9 cellular contexts compared by ENCODE assay signal in genomic region chr12:103964805-103965204, GRCh38. TPM values are rescaled to one million over a fixed set of nuclear protein-coding genes. Genes with fewer than 3 reads are reported as not detected.
DNase-seq lines count a peak whose midpoint lies in the region; ATAC-seq, FAIRE-seq and TF ChIP-seq lines count a peak whose summit lies in the region.
"Had no signal": no experiment of that assay in that cellular context is flagged by ENCODE, and none has a peak within 500 bp of the region (broad histone marks: within the 10 kb centered on the region; RNA-seq: fewer than 3 reads in every experiment).

No MANE protein-coding gene starts in this region.

- H3K4me1 ChIP-seq in K562 (replicated peaks in 1 of 2; ENCODE audit: control insufficient read depth in 2 of 2, insufficient read depth in 2 of 2, low read length in 2 of 2) (peaks cover 4 to 28% of the 10 kb centered on the region in 2 experiments; a peak in 4 of 5 replicates), thymus (ENCODE audit: control insufficient read depth, insufficient read depth, low read length) (peaks cover 21% of the 10 kb centered on the region)

- BruUV-seq in K562 (replicated peaks; lab: Mats Ljungman, UMichigan): no TSS peak

- H3K27ac ChIP-seq in K562 (ENCODE audit: extremely low read depth, low read depth, low read length) (peak overlapping the region; percentile 85), thymus (ENCODE audit: low read depth) (no peak overlapping the region)

- peak overlapping the region; percentile 96 for H3K4me2 ChIP-seq in K562 (ENCODE audit: insufficient read depth, low read length)

- no peaks in the 10 kb centered on the region for H3K9me3 Mint-ChIP-seq in activated CD8-positive, alpha-beta memory T cell treated with anti-CD3 and anti-CD28 coated beads, Interleukin-2, amount 10 ng/mL, durations not matched to agents 7 days and 5 days (ENCODE audit: low read depth)

- peak overlapping the region; percentile 98 for H3K27ac Mint-ChIP-seq in activated CD8-positive, alpha-beta memory T cell treated with anti-CD3 and anti-CD28 coated beads, Interleukin-2, amount 10 ng/mL, durations not matched to agents 7 days and 5 days

- DNase-seq in activated CD8-positive, alpha-beta memory T cell treated with anti-CD3 and anti-CD28 coated beads, Interleukin-2, amount 10 ng/mL, durations not matched to agents 7 days and 5 days: no peak
- no peak for DNase-seq in activated CD8-positive, alpha-beta memory T cell treated with anti-CD3 and anti-CD28 coated beads, Interleukin-2, amount 50 U/mL, for 48 hours
- DNase-seq in K562 (ENCODE audit: extremely low read depth in 1 of 4, low spot score in 3 of 4) (no peak), lower leg skin (ENCODE audit: low spot score in 2 of 2) (no peak), LoVo (ENCODE audit: low spot score) (no peak), frontal cortex (ENCODE audit: low spot score in 2 of 2) (no peak)

- TF ChIP-seq POLR2A in K562 (conservative IDR thresholded peaks at IDR 0.05) (no peak), lower leg skin (IDR thresholded peaks at IDR 0.05) (no peak)

- H3K27me3 ChIP-seq in K562 (ENCODE audit: control insufficient read depth in 2 of 2, insufficient read depth in 2 of 2, low read length in 2 of 2) (no peaks in the 10 kb centered on the region), thymus (ENCODE audit: control insufficient read depth, insufficient read depth) (no peaks in the 10 kb centered on the region)

- TF ChIP-seq CTCF in K562 (IDR thresholded peaks at IDR 0.05 in 2 of 3, conservative IDR thresholded peaks at IDR 0.05 in 1 of 3; ENCODE audit: insufficient read depth in 2 of 3, low read depth in 1 of 3, low read length in 3 of 3): no peak
- TF ChIP-seq CTCF in lower leg skin (IDR thresholded peaks at IDR 0.05): no peak

- 2% methylated on average over 3 of the region's 3 CpGs for WGBS in K562 (ENCODE audit: insufficient coverage, low coverage, missing lambda C conversion rate)
- WGBS in lower leg skin, 2 donors: 11 to 16% methylated on average over 3 of the region's 3 CpGs
- 44% methylated on average over 3 of the region's 3 CpGs for WGBS in thymus

- H3K36me3 Mint-ChIP-seq in activated CD8-positive, alpha-beta memory T cell treated with anti-CD3 and anti-CD28 coated beads, Interleukin-2, amount 10 ng/mL, durations not matched to agents 7 days and 5 days: peaks cover 12% of the 10 kb centered on the region

- no peak for TF ChIP-seq EP300 in K562 (IDR thresholded peaks at IDR 0.05; ENCODE audit: low read length)

- POLR2A ChIA-PET in K562 (lab: Yijun Ruan, JAX): interaction anchor here (1.0 to 2.7 kb wide), 8 partner anchors 9 to 78 kb away, joined by 3 to 15 read pairs (median 8); no protein-coding TSS in a partner anchor

- H2AFZ ChIP-seq in K562 (ENCODE audit: low read depth, low read length): peak overlapping the region; percentile 92

- no peaks in the 10 kb centered on the region; the same call in 1 of the 2 replicates for H4K20me1 ChIP-seq in K562 (replicated peaks; ENCODE audit: control insufficient read depth, insufficient read depth, low read length)

- H3K79me2 ChIP-seq in K562 (ENCODE audit: control insufficient read depth, insufficient read depth, low read length): peaks cover 71% of the 10 kb centered on the region

- in situ Hi-C loops in K562 (cut with MboI): no loop called here

- H3K9me3 ChIP-seq in K562 (replicated peaks; ENCODE audit: control insufficient read depth, insufficient read depth, low read depth, low read length) (no peaks in the 10 kb centered on the region), thymus (ENCODE audit: control insufficient read depth) (no peaks in the 10 kb centered on the region)

- H3K4me3 Mint-ChIP-seq in activated CD8-positive, alpha-beta memory T cell treated with anti-CD3 and anti-CD28 coated beads, Interleukin-2, amount 10 ng/mL, durations not matched to agents 7 days and 5 days: peak overlapping the region; percentile 99

- peaks cover 46% of the 10 kb centered on the region for H3K4me1 Mint-ChIP-seq in activated CD8-positive, alpha-beta memory T cell treated with anti-CD3 and anti-CD28 coated beads, Interleukin-2, amount 10 ng/mL, durations not matched to agents 7 days and 5 days

- ATAC-seq in activated CD8-positive, alpha-beta memory T cell treated with anti-CD3 and anti-CD28 coated beads, Interleukin-2, amount 10 ng/mL, durations not matched to agents 7 days and 5 days: no peak
- no peak for ATAC-seq in K562
- no peak for ATAC-seq in GM21423 (IDR thresholded peaks at IDR 0.05; ENCODE audit: unreplicated experiment)

- H3K4me3 ChIP-seq in K562: peak overlapping the region; percentile 69
- peak overlapping the region; percentile 87 for H3K4me3 ChIP-seq in lower leg skin (ENCODE audit: low read depth, poor library complexity, severe bottlenecking)
- peak overlapping the region; percentile 83 for H3K4me3 ChIP-seq in thymus (ENCODE audit: low read length)

- peak overlapping the region; percentile 88 to 97; a peak in 3 of 4 replicates for H3K9ac ChIP-seq in K562 (ENCODE audit: insufficient read depth in 1 of 2, low read depth in 2 of 2, low read length in 2 of 2)

- CTCF ChIA-PET in activated CD8-positive, alpha-beta memory T cell treated with anti-CD3 and anti-CD28 coated beads, Interleukin-2, amount 10 ng/mL, durations not matched to agents 7 days and 5 days (lab: Charles Lee): interaction anchor here (1.2 to 3.2 kb wide), 5 partner anchors 10 to 144 kb away, joined by 3 to 32 read pairs (median 12); partner anchors contain the start of genes HSP90B1 and NT5DC3
- CTCF ChIA-PET in K562 (lab: Yijun Ruan, JAX; ENCODE audit: low intra/inter-chr PET ratio): no interaction called here

- H3K36me3 ChIP-seq in K562 (ENCODE audit: control insufficient read depth, insufficient read depth, low read length) (peaks cover 29% of the 10 kb centered on the region; the same call in 2 of the 3 replicates), thymus (ENCODE audit: control insufficient read depth, insufficient read depth) (peaks cover 13% of the 10 kb centered on the region)

- intact Hi-C loops in K562 (cut with micrococcal nuclease) (loop anchor here (5.0 kb wide), 1 partner anchor 142 kb away; no protein-coding TSS in a partner anchor), lower leg skin (cut with DNase I; ENCODE audit: low total_unique reads) (no loop called here)

- FAIRE-seq in K562 (lab: Jason Lieb, UNC): no peak
- FAIRE-seq in frontal cortex (lab: Jason Lieb, UNC): no peak
- FAIRE-seq: D721Med had no signal

- no peaks in the 10 kb centered on the region for H3K9me1 ChIP-seq in K562 (ENCODE audit: control insufficient read depth, insufficient read depth, low read length)

- no peaks in the 10 kb centered on the region for H3K27me3 Mint-ChIP-seq in activated CD8-positive, alpha-beta memory T cell treated with anti-CD3 and anti-CD28 coated beads, Interleukin-2, amount 10 ng/mL, durations not matched to agents 7 days and 5 days

- TF ChIP-seq RAD21 in K562 (CRISPR knock-in tag; conservative IDR thresholded peaks at IDR 0.05 in 1 of 2, IDR thresholded peaks at IDR 0.05 in 1 of 2): no peak

TF ChIP-seq in K562, 482 proteins besides CTCF, POLR2A, EP300 and RAD21 (continues in another document):
- no peak for TF ChIP-seq BMI1 (IDR thresholded peaks at IDR 0.05; ENCODE audit: low read length)

RNA-seq across cellular contexts. Expression of gene TDG, which starts 0.9 kb away (rescaled TPM):
- total RNA-seq in activated CD8-positive, alpha-beta memory T cell treated with anti-CD3 and anti-CD28 coated beads, Interleukin-2, amount 10 ng/mL, durations not matched to agents 7 days and 5 days: 10 to 100 TPM; 29.4 to 46.5 TPM
- total RNA-seq in K562 (2011; cell fraction: chromatin; rRNA removed; ENCODE audit: low replicate concordance): 34.2 and 96.2 TPM in 2 replicates
- 23.2 and 24.1 TPM in 2 replicates for total RNA-seq in K562 (2011; cell fraction: nucleolus; rRNA removed)
- 45.8 and 68.9 TPM in 2 replicates for total RNA-seq in K562 (2011; cell fraction: nucleoplasm; rRNA removed)
- total RNA-seq in K562 (2014; rRNA removed) (50.8 and 56.8 TPM in 2 replicates), K562 (2014; rRNA removed; fragmentation: Illumina TruSeq; extraction: Trizol) (67.3 and 80.5 TPM in 2 replicates), K562 (2015; rRNA removed; fragmentation: Illumina TruSeq; extraction: Trizol) (65.7 and 70.3 TPM in 2 replicates), K562 (2021) (57.9 and 62.7 TPM in 2 replicates), lower leg skin (10 to 100 TPM; 18.9 to 24.3 (median 21.1) TPM), frontal cortex (56.3 TPM)
- polyA plus RNA-seq in K562 (2011; rRNA removed) (50.8 and 73.3 TPM in 2 replicates), K562 (2014; fragmentation: Illumina TruSeq; extraction: Trizol) (69.8 and 77.2 TPM in 2 replicates), K562 (2014; fragmentation: Nextera tagmentation; extraction: Ambion mirVana) (10 to 100 TPM; 37.6 to 49.0 TPM), K562 (2014; rRNA removed) (62.1 and 64.0 TPM in 2 replicates), thymus (26.9 TPM)
- 15.6 and 25.0 TPM in 2 replicates for polyA plus RNA-seq in K562 (2011; cell fraction: cytosol; rRNA removed)
- polyA plus RNA-seq in K562 (2011; cell fraction: nucleus; rRNA removed): 52.3 and 89.0 TPM in 2 replicates
- polyA plus RNA-seq in K562 (2012): 33.5 and 43.1 TPM in 2 replicates
- polyA minus RNA-seq in K562 (2011; rRNA and poly(A)+ RNA removed): 97.2 and 98.8 TPM in 2 replicates
- polyA minus RNA-seq in K562 (2011; cell fraction: cytosol; rRNA and poly(A)+ RNA removed): 22.7 and 32.0 TPM in 2 replicates
- 22.6 and 41.0 TPM in 2 replicates for polyA minus RNA-seq in K562 (2011; cell fraction: nucleus; rRNA and poly(A)+ RNA removed)

RNA-seq across cellular contexts. Expression of gene HSP90B1, which starts 34.6 kb away (rescaled TPM):
- 100 to 1,000 TPM; 324 to 489 TPM for total RNA-seq in activated CD8-positive, alpha-beta memory T cell treated with anti-CD3 and anti-CD28 coated beads, Interleukin-2, amount 10 ng/mL, durations not matched to agents 7 days and 5 days
- total RNA-seq in K562 (2011; cell fraction: chromatin; rRNA removed; ENCODE audit: low replicate concordance): 572 and 2,771 TPM in 2 replicates
- total RNA-seq in K562 (2011; cell fraction: nucleolus; rRNA removed): 491 and 843 TPM in 2 replicates
- total RNA-seq in K562 (2011; cell fraction: nucleoplasm; rRNA removed): 1,092 and 1,338 TPM in 2 replicates
- total RNA-seq in K562 (2014; rRNA removed): 389 and 400 TPM in 2 replicates
- total RNA-seq in K562 (2014; rRNA removed; fragmentation: Illumina TruSeq; extraction: Trizol): 604 and 619 TPM in 2 replicates
- 602 and 611 TPM in 2 replicates for total RNA-seq in K562 (2015; rRNA removed; fragmentation: Illumina TruSeq; extraction: Trizol)
- 453 and 469 TPM in 2 replicates for total RNA-seq in K562 (2021)
- polyA plus RNA-seq in K562 (2011; rRNA removed): 593 and 719 TPM in 2 replicates
- 64.5 and 201 TPM in 2 replicates for polyA plus RNA-seq in K562 (2011; cell fraction: cytosol; rRNA removed)
- 335 and 665 TPM in 2 replicates for polyA plus RNA-seq in K562 (2011; cell fraction: nucleus; rRNA removed)
- polyA plus RNA-seq in K562 (2012): 452 and 478 TPM in 2 replicates
- 541 and 657 TPM in 2 replicates for polyA plus RNA-seq in K562 (2014; fragmentation: Illumina TruSeq; extraction: Trizol)
- polyA plus RNA-seq in K562 (2014; fragmentation: Nextera tagmentation; extraction: Ambion mirVana): 100 to 1,000 TPM; 196 to 235 TPM
- polyA plus RNA-seq in K562 (2014; rRNA removed): 528 and 557 TPM in 2 replicates
- polyA minus RNA-seq in K562 (2011; rRNA and poly(A)+ RNA removed): 606 and 720 TPM in 2 replicates
- 134 and 144 TPM in 2 replicates for polyA minus RNA-seq in K562 (2011; cell fraction: cytosol; rRNA and poly(A)+ RNA removed)
- 199 and 484 TPM in 2 replicates for polyA minus RNA-seq in K562 (2011; cell fraction: nucleus; rRNA and poly(A)+ RNA removed)
- total RNA-seq in lower leg skin: 100 to 1,000 TPM in 3 of 4 donors, 10 to 100 TPM in 1; 98.4 to 168 (median 135) TPM
- 309 TPM for polyA plus RNA-seq in thymus
- 194 TPM for total RNA-seq in frontal cortex
